Comparison of ENCODE assay signal across 10 cellular contexts in genomic region chr18:63676526-63676925, GRCh38. TPM values are rescaled to one million over a fixed set of nuclear protein-coding genes. Genes with fewer than 3 reads are reported as not detected.
DNase-seq lines count a peak whose midpoint lies in the region; ATAC-seq and TF ChIP-seq lines count a peak whose summit lies in the region.
"Had no signal": no experiment of that assay in that cellular context is flagged by ENCODE, and none has a peak within 500 bp of the region (broad histone marks: within the 10 kb centered on the region; RNA-seq: fewer than 3 reads in every experiment).

No MANE protein-coding gene starts in this region.

- TF ChIP-seq POLR2A in thyroid gland (IDR thresholded peaks at IDR 0.05): no peak

- no peak overlapping the region for H3K4me2 ChIP-seq in GM23338
- H3K4me2 ChIP-seq: KMS-11 had no signal

- H3K27me3 Mint-ChIP-seq in GM23338 (ENCODE audit: insufficient read depth, low read depth, poor library complexity) (no peaks in the 10 kb centered on the region), T-helper 17 cell (no peaks in the 10 kb centered on the region)
- H3K27me3 Mint-ChIP-seq in CD4-positive, alpha-beta T cell: no peaks in the 10 kb centered on the region

- H2AFZ ChIP-seq in GM23338: no peak overlapping the region

- CTCF ChIA-PET in CD4-positive, alpha-beta T cell (lab: Charles Lee): no interaction called here

- WGBS in thyroid gland, 2 donors: 27 to 29% methylated on average over 4 of the region's 4 CpGs

- H3K36me3 Mint-ChIP-seq in GM23338 (ENCODE audit: low read depth) (no peaks in the 10 kb centered on the region), T-helper 17 cell (ENCODE audit: low read depth) (no peaks in the 10 kb centered on the region)
- H3K36me3 Mint-ChIP-seq in CD4-positive, alpha-beta T cell (ENCODE audit: low read depth): no peaks in the 10 kb centered on the region

- H3K9me3 ChIP-seq in T-helper 17 cell (ENCODE audit: control insufficient read depth, low read length, poor library complexity, severe bottlenecking): no peaks in the 10 kb centered on the region
- no peaks in the 10 kb centered on the region for H3K9me3 ChIP-seq in thyroid gland
- H3K9me3 ChIP-seq in CD4-positive, alpha-beta T cell (ENCODE audit: control insufficient read depth, low read length): no peaks in the 10 kb centered on the region

- POLR2A ChIA-PET in CD4-positive, alpha-beta T cell (lab: Charles Lee): no interaction called here

- DNase-seq in GM23338 (ENCODE audit: low spot score): peak; percentile 65
- peak; percentile 33 to 85 (median 62) for DNase-seq in NCI-H1417 (lab: John Stamatoyannopoulos, UW)
- no peak for DNase-seq in fibroblast of the aortic adventitia (ENCODE audit: low read depth)
- no peak for DNase-seq in T-helper 17 cell
- no peak for DNase-seq in thyroid gland
- no peak for DNase-seq in CD4-positive, alpha-beta T cell

- H3K79me2 ChIP-seq in GM23338 (replicated peaks; ENCODE audit: insufficient read depth): no peaks in the 10 kb centered on the region

- H3K27ac Mint-ChIP-seq in GM23338: no peak overlapping the region
- H3K27ac Mint-ChIP-seq in T-helper 17 cell: no peak overlapping the region
- no peak overlapping the region for H3K27ac Mint-ChIP-seq in CD4-positive, alpha-beta T cell

- no peaks in the 10 kb centered on the region; the same call in 1 of the 2 replicates for H3K4me1 ChIP-seq in GM23338 (ENCODE audit: insufficient read depth)
- H3K4me1 ChIP-seq in thyroid gland: no peaks in the 10 kb centered on the region

- H3K27ac ChIP-seq in GM23338 (ENCODE audit: low read depth) (no peak overlapping the region), thyroid gland (no peak overlapping the region)
- H3K27ac ChIP-seq in CD4-positive, alpha-beta T cell (ENCODE audit: low read depth, low read length): no peak overlapping the region
- H3K27ac ChIP-seq: KMS-11 had no signal

- H3K9me2 ChIP-seq in GM23338 (ENCODE audit: insufficient read depth): no peaks in the 10 kb centered on the region

- no peaks in the 10 kb centered on the region for H3F3A ChIP-seq in GM23338 (replicated peaks; ENCODE audit: low read depth)

- no peaks in the 10 kb centered on the region for H3K27me3 ChIP-seq in GM23338 (ENCODE audit: insufficient read depth)
- H3K27me3 ChIP-seq in thyroid gland: no peaks in the 10 kb centered on the region
- no peaks in the 10 kb centered on the region for H3K27me3 ChIP-seq in CD4-positive, alpha-beta T cell (ENCODE audit: control insufficient read depth, insufficient read depth, low read length)

- intact Hi-C loops in thyroid gland (cut with DNase I): no loop called here
- intact Hi-C loops in CD4-positive, alpha-beta T cell (cut with DNase I, micrococcal nuclease): no loop called here

- H3K9me3 Mint-ChIP-seq in GM23338: no peaks in the 10 kb centered on the region; the same call in 2 of the 3 replicates
- H3K9me3 Mint-ChIP-seq in CD4-positive, alpha-beta T cell: no peaks in the 10 kb centered on the region

- H3K36me3 ChIP-seq in GM23338 (ENCODE audit: insufficient read depth): no peaks in the 10 kb centered on the region
- no peaks in the 10 kb centered on the region for H3K36me3 ChIP-seq in thyroid gland

- peak; percentile 71 for TF ChIP-seq CTCF in GM12872 (IDR thresholded peaks at IDR 0.05; ENCODE audit: insufficient read depth, low read depth, low read length)
- TF ChIP-seq CTCF in GM23338 (conservative IDR thresholded peaks at IDR 0.05; ENCODE audit: low read depth in 2 of 2): peak; percentile 61 to 79
- TF ChIP-seq CTCF in fibroblast of the aortic adventitia (IDR thresholded peaks at IDR 0.05; ENCODE audit: insufficient read depth, low read length): peak; percentile 11
- TF ChIP-seq CTCF in thyroid gland (IDR thresholded peaks at IDR 0.05): peak in 1 of 6 experiments; percentile 5
- no peak for TF ChIP-seq CTCF in CD4-positive, alpha-beta T cell (IDR thresholded peaks at IDR 0.05)

- peak; percentile 97 for ATAC-seq in GM23338
- ATAC-seq in T-helper 17 cell: no peak
- ATAC-seq in HG03045 (IDR thresholded peaks at IDR 0.05; ENCODE audit: unreplicated experiment): no peak
- ATAC-seq in CD4-positive, alpha-beta T cell (ENCODE audit: poor library complexity): no peak

- no peak overlapping the region for H3K4me3 Mint-ChIP-seq in GM23338
- H3K4me3 Mint-ChIP-seq in T-helper 17 cell: no peak overlapping the region
- no peak overlapping the region for H3K4me3 Mint-ChIP-seq in CD4-positive, alpha-beta T cell

- H4K20me1 ChIP-seq in GM23338 (replicated peaks; ENCODE audit: insufficient read depth): no peaks in the 10 kb centered on the region

- H3K4me1 Mint-ChIP-seq in GM23338 (peaks cover 4% of the 10 kb centered on the region; the same call in 2 of the 3 replicates), T-helper 17 cell (no peaks in the 10 kb centered on the region)
- no peaks in the 10 kb centered on the region for H3K4me1 Mint-ChIP-seq in CD4-positive, alpha-beta T cell (ENCODE audit: low read depth)

- H3K4me3 ChIP-seq in GM23338 (no peak overlapping the region), fibroblast of the aortic adventitia (ENCODE audit: low read depth, low read length) (no peak overlapping the region), thyroid gland (replicated peaks in 1 of 3) (no peak overlapping the region)

TF ChIP-seq in GM23338, 12 proteins besides CTCF, POLR2A, EP300 and RAD21 (continues in another document):
- TF ChIP-seq STAT1 (IDR thresholded peaks at IDR 0.05; ENCODE audit: unreplicated experiment) (no peak), ZNF331 (CRISPR knock-in tag; IDR thresholded peaks at IDR 0.05; ENCODE audit: low read depth) (no peak), NANOG (IDR thresholded peaks at IDR 0.05; ENCODE audit: borderline replicate concordance) (no peak), ETS1 (IDR thresholded peaks at IDR 0.05) (no peak), EZH2phosphoT487 (IDR thresholded peaks at IDR 0.05; ENCODE audit: unreplicated experiment) (no peak), EZH2 (IDR thresholded peaks at IDR 0.05; ENCODE audit: low read depth, unreplicated experiment) (no peak), ZNF114 (CRISPR knock-in tag; IDR thresholded peaks at IDR 0.05) (no peak), CREB1 (CRISPR knock-in tag; IDR thresholded peaks at IDR 0.05; ENCODE audit: low read depth) (no peak)

RNA-seq across cellular contexts. Expression of gene SERPINB3, which starts 14.8 kb away (rescaled TPM):
- 0.59 TPM in 1 of 2 replicates, not detected in the other for total RNA-seq in GM23338 (2014; rRNA removed; shearing (Covaris generic))
- polyA plus RNA-seq in GM23338 (2016; fragmentation: Nextera tagmentation; extraction: Ambion mirVana): 0.27 and 0.33 TPM in 2 replicates
- total RNA-seq in fibroblast of the aortic adventitia (ENCODE audit: low replicate concordance) (not detected in 2 replicates), T-helper 17 cell (not detected), thyroid gland (not detected)
- not detected for total RNA-seq in CD4-positive, alpha-beta T cell
- total RNA-seq: fibroblast of lung had no signal
- polyA plus RNA-seq: fibroblast of lung had no signal

RNA-seq across cellular contexts. Expression of gene SERPINB11, which starts 26.2 kb away (rescaled TPM):
- total RNA-seq in GM23338 (2014; rRNA removed; shearing (Covaris generic)): not detected in 2 replicates
- not detected in 2 replicates for polyA plus RNA-seq in GM23338 (2016; fragmentation: Nextera tagmentation; extraction: Ambion mirVana)
- not detected in 2 replicates for total RNA-seq in fibroblast of the aortic adventitia (ENCODE audit: low replicate concordance)
- total RNA-seq in T-helper 17 cell: not detected
- not detected for total RNA-seq in thyroid gland
- not detected for total RNA-seq in CD4-positive, alpha-beta T cell
- total RNA-seq: fibroblast of lung had no signal
- polyA plus RNA-seq: fibroblast of lung had no signal

RNA-seq across cellular contexts. Expression of gene SERPINB4, which starts 32.5 kb away (rescaled TPM):
- 1.1 and 1.2 TPM in 2 replicates for total RNA-seq in GM23338 (2014; rRNA removed; shearing (Covaris generic))
- polyA plus RNA-seq in GM23338 (2016; fragmentation: Nextera tagmentation; extraction: Ambion mirVana): 1.5 and 2.3 TPM in 2 replicates
- total RNA-seq in fibroblast of the aortic adventitia (ENCODE audit: low replicate concordance): not detected in 2 replicates
- not detected for total RNA-seq in T-helper 17 cell
- total RNA-seq in thyroid gland: not detected
- not detected for total RNA-seq in CD4-positive, alpha-beta T cell
- total RNA-seq: fibroblast of lung had no signal
- polyA plus RNA-seq: fibroblast of lung had no signal

Comparison
In these comparisons a context has a peak if more than half of its experiments do, and no peak if none do; other contexts are left out.
1. DNase-seq: peak in GM23338 (single experiment) and NCI-H1417 (3 of 3); none in fibroblast of the aortic adventitia (single experiment), T-helper 17 cell (0 of 3), thyroid gland (0 of 2) and CD4-positive, alpha-beta T cell (0 of 10).